In the genomic region with DNA sequence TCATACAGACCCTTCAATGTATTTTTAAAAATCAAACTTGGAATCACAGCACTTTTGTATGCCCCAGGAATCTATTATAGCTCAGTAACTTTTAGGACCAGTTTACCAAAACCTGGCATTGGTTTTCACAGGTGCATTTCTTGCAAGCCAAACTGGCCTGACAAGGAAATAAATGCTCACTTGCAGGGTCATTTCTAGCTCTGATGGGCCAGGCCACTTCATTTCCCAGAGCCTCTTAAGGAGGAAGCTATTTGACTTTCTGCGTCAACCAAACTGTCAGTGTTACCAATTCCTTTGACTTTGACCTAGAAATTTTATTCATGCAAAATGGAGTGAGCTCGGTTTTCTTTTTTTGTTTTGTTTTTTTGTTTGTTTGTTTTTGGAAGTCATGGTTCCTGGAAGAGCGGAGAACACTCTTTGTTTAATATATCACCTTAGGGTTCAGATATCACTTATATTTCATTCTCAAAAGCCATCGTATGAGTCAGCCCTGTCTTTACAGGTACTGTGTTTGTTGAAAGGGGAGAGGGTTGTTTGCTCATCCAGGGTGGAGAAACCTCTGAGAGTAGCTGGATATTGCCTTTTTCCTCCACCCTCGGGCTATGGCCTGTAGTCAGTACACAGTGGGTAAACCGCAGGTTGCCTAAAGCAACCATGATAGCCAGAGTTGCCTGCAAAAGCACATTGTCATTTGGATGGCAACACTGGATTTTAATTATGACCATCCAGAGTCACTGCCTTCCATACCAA, we compare ENCODE assay signal across 12 cellular contexts. TPM values are rescaled to one million over a fixed set of nuclear protein-coding genes. Genes with fewer than 3 reads are reported as not detected.
A peak's percentile ranks its signal among the peaks of the same experiment; 100 is the strongest.
DNase-seq lines count a peak whose midpoint lies in the region; TF ChIP-seq lines count a peak whose summit lies in the region.
"Had no signal": no experiment of that assay in that cellular context is flagged by ENCODE, and none has a peak within 500 bp of the region (broad histone marks: within the 10 kb centered on the region; RNA-seq: fewer than 3 reads in every experiment).

No MANE protein-coding gene starts in this region.

- H3K27me3 ChIP-seq in endodermal cell (ENCODE audit: control insufficient read depth, insufficient read depth, low read length, poor library complexity, severe bottlenecking): no peaks in the 10 kb centered on the region

- H3K9me3 ChIP-seq in endodermal cell (ENCODE audit: control insufficient read depth, low read length): no peaks in the 10 kb centered on the region

- no peak overlapping the region for H3K4me3 ChIP-seq in endodermal cell (ENCODE audit: low read length)
- H3K4me3 ChIP-seq in foreskin fibroblast (ENCODE audit: low read depth in 1 of 2, low read length in 2 of 2): no peak overlapping the region

- peak overlapping the region; percentile 8 for H3K27ac Mint-ChIP-seq in endodermal cell
- H3K27ac Mint-ChIP-seq: CD4-positive, alpha-beta T cell had no signal

- no peaks in the 10 kb centered on the region for H3K36me3 Mint-ChIP-seq in endodermal cell (ENCODE audit: low read depth)

- H3K4me3 Mint-ChIP-seq in endodermal cell: no peak overlapping the region
- H3K4me3 Mint-ChIP-seq: CD4-positive, alpha-beta T cell; neural crest cell had no signal

- H3K9me3 Mint-ChIP-seq in endodermal cell: no peaks in the 10 kb centered on the region
- H3K9me3 Mint-ChIP-seq: CD4-positive, alpha-beta T cell; neural crest cell had no signal

- 74 to 90% methylated on average over 3 to 4 of the region's 6 CpGs for WGBS in endodermal cell (ENCODE audit: insufficient coverage in 1 of 2, insufficient read length in 1 of 2), 2 experiments

- no peaks in the 10 kb centered on the region for H3K27me3 Mint-ChIP-seq in endodermal cell (ENCODE audit: insufficient read depth)
- H3K27me3 Mint-ChIP-seq: CD4-positive, alpha-beta T cell had no signal

- no peak overlapping the region for H3K27ac ChIP-seq in endodermal cell (ENCODE audit: low read depth, low read length)

- peaks cover 37% of the 10 kb centered on the region for H3K4me1 Mint-ChIP-seq in endodermal cell
- H3K4me1 Mint-ChIP-seq: neural crest cell had no signal

- DNase-seq in HT-29 (ENCODE audit: low spot score): peak; percentile 96
- peak; percentile 86 for DNase-seq in NCI-H2107 treated with DMSO at 0.1 percent for 48 hours (lab: John Stamatoyannopoulos, UW; ENCODE audit: unreplicated experiment)
- no peak for DNase-seq in endodermal cell
- DNase-seq in renal cortical epithelial cell (ENCODE audit: low read depth): peak; percentile 12
- no peak for DNase-seq in activated effector memory CD4-positive, alpha-beta T cell treated with anti-CD3 and anti-CD28 coated beads, Interleukin-2, amount 50 U/mL, for 16 hours
- no peak for DNase-seq in head of caudate nucleus
- no peak for DNase-seq in foreskin fibroblast
- no peak for DNase-seq in stimulated activated CD4-positive, alpha-beta T cell treated with anti-CD3 and anti-CD28 coated beads, Interleukin-2, amount 100 ng/mL, for 24 hours
- DNase-seq: aorta; CD4-positive, alpha-beta T cell; GOT3 had no signal

- TF ChIP-seq CTCF in endodermal cell (conservative IDR thresholded peaks at IDR 0.05) (no peak), foreskin fibroblast (IDR thresholded peaks at IDR 0.05; ENCODE audit: low read depth, low read length) (no peak)

- H3K9ac ChIP-seq in endodermal cell (ENCODE audit: extremely low read depth, low read length, poor library complexity, severe bottlenecking): no peak overlapping the region

- H3K36me3 ChIP-seq in endodermal cell (ENCODE audit: control insufficient read depth, insufficient read depth, low read length): no peaks in the 10 kb centered on the region

- peaks cover 7% of the 10 kb centered on the region for H3K4me1 ChIP-seq in endodermal cell (ENCODE audit: control insufficient read depth, insufficient read depth, low read length)

- intact Hi-C loops in head of caudate nucleus (cut with DNase I): no loop called here

RNA-seq across cellular contexts. Expression of a gene that starts 58.9 kb away (rescaled TPM):
- total RNA-seq in HT-29 (2014; rRNA removed; shearing (Covaris generic)): 3.2 and 3.4 TPM in 2 replicates
- total RNA-seq in endodermal cell: 1 to 10 TPM in 1 of 2 donors, under 1 TPM in 1; 0.62 to 8.0 TPM
- 0.78 TPM for polyA plus RNA-seq in endodermal cell (2013, experiment 1 of 2)
- 1.2 TPM for polyA plus RNA-seq in endodermal cell (2013, experiment 2 of 2)
- total RNA-seq in renal cortical epithelial cell: 0.10 and 0.17 TPM in 2 replicates
- total RNA-seq: CD4-positive, alpha-beta T cell; neural crest cell had no signal

Comparison
In these comparisons a context has a peak if more than half of its experiments do, and no peak if none do; other contexts are left out.
1. DNase-seq: peak in HT-29 (single experiment), NCI-H2107 treated with DMSO at 0.1 percent for 48 hours (single experiment) and renal cortical epithelial cell (single experiment); none in endodermal cell (single experiment), activated effector memory CD4-positive, alpha-beta T cell treated with anti-CD3 and anti-CD28 coated beads, Interleukin-2, amount 50 U/mL, for 16 hours (single experiment), head of caudate nucleus (0 of 42), foreskin fibroblast (0 of 2) and stimulated activated CD4-positive, alpha-beta T cell treated with anti-CD3 and anti-CD28 coated beads, Interleukin-2, amount 100 ng/mL, for 24 hours (0 of 2).